12 cellular contexts compared by ENCODE assay signal in the genomic region with DNA sequence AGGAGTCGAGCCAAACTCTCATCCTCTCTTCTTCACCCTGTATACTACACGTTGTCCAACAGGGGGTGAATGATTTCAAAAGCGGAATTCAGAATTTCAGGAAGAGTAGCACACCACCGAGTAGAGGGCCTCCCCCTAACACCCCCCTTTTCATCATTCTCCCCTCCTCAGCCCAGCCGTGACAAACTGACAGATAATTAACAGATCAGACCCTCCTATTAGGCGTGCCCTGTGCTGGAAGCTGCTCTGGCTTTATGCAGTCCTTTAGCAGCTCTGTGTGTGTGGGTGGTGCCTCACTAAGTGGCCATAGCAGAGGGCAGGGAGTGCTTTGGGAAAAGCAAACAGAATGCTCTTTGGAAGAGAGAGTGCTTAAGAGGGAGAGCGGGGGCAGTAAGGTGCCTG. TPM values are rescaled to one million over a fixed set of nuclear protein-coding genes. Genes with fewer than 3 reads are reported as not detected.
DNase-seq lines count a peak whose midpoint lies in the region; ATAC-seq and TF ChIP-seq lines count a peak whose summit lies in the region.
"Had no signal": no experiment of that assay in that cellular context is flagged by ENCODE, and none has a peak within 500 bp of the region (broad histone marks: within the 10 kb centered on the region; RNA-seq: fewer than 3 reads in every experiment).

No MANE protein-coding gene starts in this region.

- peaks cover 15 to 72% (median 26%) of the 10 kb centered on the region in 3 donors for H3K4me1 ChIP-seq in esophagus squamous epithelium
- peaks cover 9 to 19% of the 10 kb centered on the region in 2 donors for H3K4me1 ChIP-seq in neuronal stem cell (ENCODE audit: control insufficient read depth in 2 of 2, insufficient read depth in 1 of 2, low read depth in 1 of 2, low read length in 2 of 2)
- H3K4me1 ChIP-seq: SJSA1 had no signal

- no peak overlapping the region for H2BK12ac ChIP-seq in neuronal stem cell (ENCODE audit: low read length)

- H3K9me3 ChIP-seq in esophagus squamous epithelium = no peaks in the 10 kb centered on the region
- no peaks in the 10 kb centered on the region for H3K9me3 ChIP-seq in neuronal stem cell (replicated peaks in 1 of 2; ENCODE audit: control insufficient read depth in 2 of 2, insufficient read depth in 1 of 2, low read depth in 1 of 2, low read length in 2 of 2)
- H3K9me3 ChIP-seq: SJSA1 had no signal

- H4K8ac ChIP-seq in neuronal stem cell (ENCODE audit: low read depth, low read length) = no peak overlapping the region

- H3K14ac ChIP-seq in neuronal stem cell (ENCODE audit: low read length) = no peak overlapping the region

- H3K4me3 ChIP-seq in esophagus squamous epithelium = no peak overlapping the region
- no peak overlapping the region for H3K4me3 ChIP-seq in neuronal stem cell (ENCODE audit: low read length in 2 of 2)
- H3K4me3 ChIP-seq: SJSA1 had no signal

- no peak overlapping the region for H2BK5ac ChIP-seq in neuronal stem cell (ENCODE audit: low read length)

- H3K36me3 ChIP-seq in esophagus squamous epithelium (peaks cover 0 to 9% (median 0%) of the 10 kb centered on the region in 3 donors), neuronal stem cell (replicated peaks in 1 of 2; ENCODE audit: control insufficient read depth in 2 of 2, insufficient read depth in 2 of 2, low read length in 2 of 2) (no peaks in the 10 kb centered on the region)
- H3K36me3 ChIP-seq: SJSA1 had no signal

- peak; percentile 87 for DNase-seq in DMS79 treated with DMSO at 0.1 percent for 48 hours (lab: John Stamatoyannopoulos, UW)
- peak; percentile 84 for DNase-seq in NCI-H2227 treated with DMSO at 0.1 percent for 48 hours (lab: John Stamatoyannopoulos, UW)
- no peak for DNase-seq in esophagus squamous epithelium (lab: John Stamatoyannopoulos, UW)
- DNase-seq in neuronal stem cell (ENCODE audit: low spot score) = no peak
- DNase-seq in GOT3 (lab: John Stamatoyannopoulos, UW) = no peak
- DNase-seq in amygdala (lab: John Stamatoyannopoulos, UW) = no peak
- DNase-seq: activated CD8-positive, alpha-beta T cell treated with anti-CD3 and anti-CD28 coated beads, Interleukin-2, amount 10 ng/mL, durations not matched to agents 7 days and 5 days; CD8-positive, alpha-beta T cell; MM.1S had no signal

- H2AFZ ChIP-seq in neuronal stem cell (ENCODE audit: low read length) = no peak overlapping the region

- no peak overlapping the region for H2BK120ac ChIP-seq in neuronal stem cell (ENCODE audit: low read depth, low read length)

- H2AK5ac ChIP-seq in neuronal stem cell (ENCODE audit: low read depth, low read length) = no peak overlapping the region

- ATAC-seq in GM21423 (IDR thresholded peaks at IDR 0.05; ENCODE audit: unreplicated experiment) (no peak), GM18870 (IDR thresholded peaks at IDR 0.05; ENCODE audit: unreplicated experiment) (no peak)
- ATAC-seq: activated CD8-positive, alpha-beta T cell treated with anti-CD3 and anti-CD28 coated beads, Interleukin-2, amount 10 ng/mL, durations not matched to agents 7 days and 5 days; CD8-positive, alpha-beta T cell had no signal

- peak overlapping the region; percentile 19 for H3K4me2 ChIP-seq in neuronal stem cell (ENCODE audit: insufficient read depth, low read length, poor library complexity, severe bottlenecking)

- no peak overlapping the region for H3K9ac ChIP-seq in neuronal stem cell (ENCODE audit: low read depth, low read length, poor library complexity)

- 67 to 79% methylated on average over 6 to 7 of the region's 7 CpGs for WGBS in esophagus squamous epithelium, 2 donors
- no CpG with 5 or more reads among the region's 7 CpGs for WGBS in neuronal stem cell (ENCODE audit: extremely low coverage in 2 of 2, insufficient read length in 2 of 2, insufficient replicate concordance in 1 of 2), 2 donors

- no peaks in the 10 kb centered on the region for H3K27me3 ChIP-seq in esophagus squamous epithelium
- no peaks in the 10 kb centered on the region for H3K27me3 ChIP-seq in neuronal stem cell (ENCODE audit: control insufficient read depth in 3 of 3, insufficient read depth in 3 of 3, low read depth in 1 of 3, low read length in 3 of 3)
- H3K27me3 ChIP-seq: SJSA1 had no signal

- H3K27ac ChIP-seq in esophagus squamous epithelium (peak overlapping the region in 3 of 4 donors; percentile 21 to 64 (median 37)), neuronal stem cell (replicated peaks; ENCODE audit: low read length) (no peak overlapping the region)
- H3K27ac ChIP-seq: SJSA1 had no signal

- TF ChIP-seq POLR2A in esophagus squamous epithelium (IDR thresholded peaks at IDR 0.05) = no peak

- peaks cover 3% of the 10 kb centered on the region for H3K79me1 ChIP-seq in neuronal stem cell (ENCODE audit: low read depth, low read length)

- H3K23ac ChIP-seq in neuronal stem cell (ENCODE audit: low read depth, low read length, poor library complexity) = no peak overlapping the region

- no peak overlapping the region for H2BK15ac ChIP-seq in neuronal stem cell (ENCODE audit: low read length)

- H3K4ac ChIP-seq in neuronal stem cell (ENCODE audit: low read length) = no peak overlapping the region

- H4K91ac ChIP-seq in neuronal stem cell (ENCODE audit: low read depth, low read length, poor library complexity) = no peak overlapping the region

- intact Hi-C loops in esophagus squamous epithelium (cut with DNase I) = no loop called here

- H3K18ac ChIP-seq in neuronal stem cell (ENCODE audit: low read length) = no peak overlapping the region

- no peak for TF ChIP-seq CTCF in esophagus squamous epithelium (IDR thresholded peaks at IDR 0.05)

RNA-seq across cellular contexts. Expression of gene PEX14, which starts 44.3 kb away (rescaled TPM):
- 10 to 100 TPM in 3 of 4 donors, 1 to 10 TPM in 1; 9.4 to 22.9 (median 15.2) TPM for total RNA-seq in esophagus squamous epithelium
- polyA plus RNA-seq in neuronal stem cell (2013, experiment 1 of 2) = 24.5 TPM
- 24.4 TPM for polyA plus RNA-seq in neuronal stem cell (2013, experiment 2 of 2)

RNA-seq across cellular contexts. Expression of gene DFFA, which starts 46.7 kb away (rescaled TPM):
- 10 to 100 TPM; 14.9 to 40.4 (median 26.0) TPM for total RNA-seq in esophagus squamous epithelium
- polyA plus RNA-seq in neuronal stem cell (2013, experiment 1 of 2) = 40.1 TPM
- polyA plus RNA-seq in neuronal stem cell (2013, experiment 2 of 2) = 41.7 TPM

Comparison
In these comparisons a context has a peak if more than half of its experiments do, and no peak if none do; other contexts are left out.
1. DNase-seq: peak in DMS79 treated with DMSO at 0.1 percent for 48 hours (single experiment) and NCI-H2227 treated with DMSO at 0.1 percent for 48 hours (single experiment); none in esophagus squamous epithelium (single experiment), neuronal stem cell (single experiment), GOT3 (single experiment) and amygdala (0 of 56).